In genomic region chr14:101721111-101721510, GRCh38 we compare ENCODE assay signal across 17 cellular contexts. TPM values are rescaled to one million over a fixed set of nuclear protein-coding genes. Genes with fewer than 3 reads are reported as not detected.
DNase-seq lines count a peak whose midpoint lies in the region; ATAC-seq and TF ChIP-seq lines count a peak whose summit lies in the region.
"Had no signal": no experiment of that assay in that cellular context is flagged by ENCODE, and none has a peak within 500 bp of the region (broad histone marks: within the 10 kb centered on the region; RNA-seq: fewer than 3 reads in every experiment).

No MANE protein-coding gene starts in this region.

- ATAC-seq in CD8-positive, alpha-beta T cell, result no peak
- ATAC-seq: foreskin keratinocyte had no signal

- H3K4me3 ChIP-seq in CD8-positive, alpha-beta T cell (ENCODE audit: low read depth, low read length), result no peak overlapping the region
- H3K4me3 ChIP-seq in HUES6 (ENCODE audit: low read depth, low read length) (no peak overlapping the region), colonic mucosa (no peak overlapping the region)
- H3K4me3 ChIP-seq: cardiac muscle cell, sigmoid colon, SJCRH30, vagina had no signal

- intact Hi-C loops in CD8-positive, alpha-beta T cell (cut with DNase I, micrococcal nuclease), result loop anchor here in 1 of 2 experiments (5.0 kb wide), 1 partner anchor 226 kb away; no protein-coding TSS in a partner anchor
- intact Hi-C loops in colonic mucosa (cut with DNase I), result no loop called here

- DNase-seq in CD8-positive, alpha-beta T cell, result peak in 2 of 7 experiments; percentile 8 to 35
- DNase-seq in colonic mucosa (peak; percentile 17), osteocyte (ENCODE audit: extremely low spot score, unreplicated experiment) (peak; percentile 1), H4 (ENCODE audit: low spot score) (no peak), Ammon's horn (ENCODE audit: low spot score) (no peak), RPMI8226 (no peak)
- DNase-seq: foreskin keratinocyte, HCEC 1CT, mammary epithelial cell, NCI-H1436 treated with DMSO at 0.1 percent for 48 hours, NCI-H226, sigmoid colon, SJCRH30 had no signal

- H3K27me3 Mint-ChIP-seq in CD8-positive, alpha-beta T cell (ENCODE audit: low read depth), result no peaks in the 10 kb centered on the region
- no peaks in the 10 kb centered on the region for H3K27me3 Mint-ChIP-seq in osteocyte (ENCODE audit: unreplicated experiment)

- CTCF ChIA-PET in CD8-positive, alpha-beta T cell (lab: Charles Lee), result interaction anchor here (1.2 to 4.9 kb wide), 5 partner anchors 10 to 46 kb away, joined by 3 to 30 read pairs (median 4); no protein-coding TSS in a partner anchor

- peaks cover 50% of the 10 kb centered on the region for H3K4me1 Mint-ChIP-seq in CD8-positive, alpha-beta T cell (ENCODE audit: low read depth)
- peaks cover 20% of the 10 kb centered on the region for H3K4me1 Mint-ChIP-seq in osteocyte (ENCODE audit: unreplicated experiment)

- H3K4me3 Mint-ChIP-seq in CD8-positive, alpha-beta T cell, result peak overlapping the region; percentile 5
- no peak overlapping the region for H3K4me3 Mint-ChIP-seq in osteocyte (ENCODE audit: unreplicated experiment)

- H3K27ac Mint-ChIP-seq in CD8-positive, alpha-beta T cell, result peak overlapping the region; percentile 95
- peak overlapping the region; percentile 89 for H3K27ac Mint-ChIP-seq in osteocyte (ENCODE audit: unreplicated experiment)

- POLR2A ChIA-PET in CD8-positive, alpha-beta T cell (lab: Charles Lee), result interaction anchor here (0.8 to 3.7 kb wide), 8 partner anchors 10 to 227 kb away, joined by 3 to 28 read pairs (median 7); partner anchors contain the start of gene PPP2R5C

- no peaks in the 10 kb centered on the region for H3K27me3 ChIP-seq in CD8-positive, alpha-beta T cell (ENCODE audit: insufficient read depth, low read length)
- H3K27me3 ChIP-seq in HUES6 (ENCODE audit: control insufficient read depth, insufficient read depth, low read length), result no peaks in the 10 kb centered on the region
- no peaks in the 10 kb centered on the region for H3K27me3 ChIP-seq in colonic mucosa
- H3K27me3 ChIP-seq: cardiac muscle cell, foreskin keratinocyte, sigmoid colon, vagina had no signal

- TF ChIP-seq CTCF in CD8-positive, alpha-beta T cell (IDR thresholded peaks at IDR 0.05), result no peak
- TF ChIP-seq CTCF in colonic mucosa (IDR thresholded peaks at IDR 0.05), result no peak
- no peak for TF ChIP-seq CTCF in osteocyte (IDR thresholded peaks at IDR 0.05)

- H3K36me3 Mint-ChIP-seq in CD8-positive, alpha-beta T cell, result no peaks in the 10 kb centered on the region
- no peaks in the 10 kb centered on the region for H3K36me3 Mint-ChIP-seq in osteocyte (ENCODE audit: unreplicated experiment)

- H3K9me3 ChIP-seq in CD8-positive, alpha-beta T cell (ENCODE audit: low read length), result no peaks in the 10 kb centered on the region
- H3K9me3 ChIP-seq in HUES6 (ENCODE audit: control insufficient read depth, insufficient read depth, low read depth, low read length) (no peaks in the 10 kb centered on the region), colonic mucosa (no peaks in the 10 kb centered on the region)
- H3K9me3 ChIP-seq: neutrophil, sigmoid colon, SJCRH30, vagina had no signal

- H3K9me3 Mint-ChIP-seq in CD8-positive, alpha-beta T cell, result no peaks in the 10 kb centered on the region
- no peaks in the 10 kb centered on the region for H3K9me3 Mint-ChIP-seq in osteocyte (ENCODE audit: unreplicated experiment)

- H3K36me3 ChIP-seq in CD8-positive, alpha-beta T cell (ENCODE audit: insufficient read depth, low read length), result no peaks in the 10 kb centered on the region
- no peaks in the 10 kb centered on the region for H3K36me3 ChIP-seq in HUES6 (ENCODE audit: control insufficient read depth, insufficient read depth, low read length)
- H3K36me3 ChIP-seq in colonic mucosa, result no peaks in the 10 kb centered on the region
- H3K36me3 ChIP-seq: cardiac muscle cell, neutrophil, sigmoid colon, SJCRH30, vagina had no signal

- peaks cover 48% of the 10 kb centered on the region for H3K4me1 ChIP-seq in CD8-positive, alpha-beta T cell (ENCODE audit: insufficient read depth, low read length)
- H3K4me1 ChIP-seq in HUES6 (ENCODE audit: control insufficient read depth, insufficient read depth, low read length), result peaks cover 32% of the 10 kb centered on the region
- H3K4me1 ChIP-seq in colonic mucosa, result no peaks in the 10 kb centered on the region
- H3K4me1 ChIP-seq: foreskin keratinocyte, sigmoid colon, SJCRH30, vagina had no signal

- peak overlapping the region; percentile 44 for H3K27ac ChIP-seq in CD8-positive, alpha-beta T cell (ENCODE audit: low read depth, low read length)
- H3K27ac ChIP-seq in HUES6 (ENCODE audit: low read depth, low read length) (peak overlapping the region; percentile 96; the same call in 1 of the 2 replicates), colonic mucosa (peak overlapping the region; percentile 69)
- H3K27ac ChIP-seq: cardiac muscle cell, foreskin keratinocyte, sigmoid colon, SJCRH30, vagina had no signal

- H3K9ac ChIP-seq in HUES6 (ENCODE audit: low read length), result peak overlapping the region; percentile 31
- peak overlapping the region; percentile 1 to 19 for H3K9ac ChIP-seq in colonic mucosa (ENCODE audit: low read depth in 2 of 2, low read length in 2 of 2)

RNA-seq across cellular contexts. Expression of gene PPP2R5C, which starts 40.4 kb away (rescaled TPM):
- total RNA-seq in CD8-positive, alpha-beta T cell, result 100 to 1,000 TPM; 557 to 560 TPM
- total RNA-seq in colonic mucosa (100 to 1,000 TPM; 146 to 153 TPM), osteocyte (115 and 116 TPM in 2 replicates)
- total RNA-seq in H4 (2014; rRNA removed; shearing (Covaris generic)), result 70.7 and 101 TPM in 2 replicates

Comparison
In these comparisons a context has a peak if more than half of its experiments do, and no peak if none do; other contexts are left out.
1. DNase-seq: peak in colonic mucosa (single experiment) and osteocyte (single experiment); none in H4 (single experiment), Ammon's horn (single experiment) and RPMI8226 (single experiment).
2. H3K27ac ChIP-seq: peak in every context shown above with its lines; median percentile 96 in HUES6; 69 in colonic mucosa; 44 in CD8-positive, alpha-beta T cell.